Comparison of ENCODE assay signal across 22 cellular contexts in genomic region chr5:124395899-124396298, GRCh38.
DNase-seq lines count a peak whose midpoint lies in the region; TF ChIP-seq lines count a peak whose summit lies in the region.
"Had no signal": no experiment of that assay in that cellular context is flagged by ENCODE, and none has a peak within 500 bp of the region (broad histone marks: within the 10 kb centered on the region; RNA-seq: fewer than 3 reads in every experiment).

No MANE protein-coding gene starts in this region.

- H3K4me1 ChIP-seq in GM23248 (ENCODE audit: insufficient read depth), result no peaks in the 10 kb centered on the region
- H3K4me1 ChIP-seq: HAP-1, SJCRH30 had no signal

- no peaks in the 10 kb centered on the region for H3K9me2 ChIP-seq in GM23248 (ENCODE audit: insufficient read depth)

- peaks cover 71% of the 10 kb centered on the region for H3K4me1 Mint-ChIP-seq in brain

- WGBS in GM23248 (ENCODE audit: low coverage in 1 of 2, low lambda C conversion rate in 2 of 2, missing lambda C conversion rate in 2 of 2), 2 experiments, result 83 to 84% methylated on average over 5 of the region's 5 CpGs

- peak; percentile 39 for DNase-seq in inferior parietal cortex (ENCODE audit: extremely low spot score)
- peak; percentile 62 for DNase-seq in pons (ENCODE audit: low spot score)
- no peak for DNase-seq in middle frontal gyrus (ENCODE audit: extremely low spot score, low spot score)
- DNase-seq in GM23248, result no peak
- no peak for DNase-seq in NCI-H1436 treated with DMSO at 0.1 percent for 48 hours (lab: John Stamatoyannopoulos, UW)
- no peak for DNase-seq in amygdala (lab: John Stamatoyannopoulos, UW)
- DNase-seq: CD4-positive, alpha-beta T cell; GOT3; HFFc6; Karpas-422; NCI-H1436; NCI-H187 treated with DMSO at 0.1 percent for 48 hours; NCI-H2107; NCI-H446; NCI-H524 treated with DMSO at 0.1 percent for 48 hours; NCI-H774; NK-92 treated with Interleukin-12 subunit alpha and Interleukin-12 subunit beta, amount 100 ng/mL, for 24 hours; PC-9 had no signal

- H4K20me1 ChIP-seq in GM23248 (ENCODE audit: insufficient read depth), result no peaks in the 10 kb centered on the region
- H4K20me1 ChIP-seq: BLaER1 treated with 17β-estradiol and CSF1 and Interleukin-3, amounts not matched to agents 10 nM and 100 nM had no signal

- peak overlapping the region in 4 of 5 experiments; percentile 24 to 98 (median 84) for H3K27ac Mint-ChIP-seq in brain
- H3K27ac Mint-ChIP-seq: CD4-positive, alpha-beta T cell; HFFc6 had no signal

- no peak for TF ChIP-seq CTCF in brain (conservative IDR thresholded peaks at IDR 0.05)

- H3K4me3 ChIP-seq in GM23248, result no peak overlapping the region
- H3K4me3 ChIP-seq: BLaER1 treated with 17β-estradiol and CSF1 and Interleukin-3, amounts not matched to agents 10 nM and 100 nM; HAP-1; PC-9 had no signal

- peaks cover 2% of the 10 kb centered on the region for H3K36me3 Mint-ChIP-seq in brain

- H3K27me3 Mint-ChIP-seq in brain, result no peaks in the 10 kb centered on the region
- H3K27me3 Mint-ChIP-seq: CD4-positive, alpha-beta T cell had no signal

- no peak overlapping the region for H3K4me3 Mint-ChIP-seq in brain
- H3K4me3 Mint-ChIP-seq: CD4-positive, alpha-beta T cell; HFFc6 had no signal

- no peaks in the 10 kb centered on the region for H3K79me2 ChIP-seq in GM23248 (ENCODE audit: insufficient read depth)

- H3K4me2 ChIP-seq in GM23248 (ENCODE audit: unreplicated experiment), result no peak overlapping the region
- H3K4me2 ChIP-seq: BLaER1 treated with 17β-estradiol and CSF1 and Interleukin-3, amounts not matched to agents 10 nM and 100 nM; PC-9 had no signal

- H3K27ac ChIP-seq in GM23248, result no peak overlapping the region
- H3K27ac ChIP-seq: BLaER1 treated with 17β-estradiol and CSF1 and Interleukin-3, amounts not matched to agents 10 nM and 100 nM; PC-9; SJCRH30 had no signal

- H3K36me3 ChIP-seq in GM23248 (ENCODE audit: low read depth), result no peaks in the 10 kb centered on the region
- H3K36me3 ChIP-seq: BLaER1 treated with 17β-estradiol and CSF1 and Interleukin-3, amounts not matched to agents 10 nM and 100 nM; HAP-1; SJCRH30 had no signal

- H3K9me3 ChIP-seq in GM23248 (ENCODE audit: low read depth), result no peaks in the 10 kb centered on the region
- H3K9me3 ChIP-seq: HAP-1, SJCRH30 had no signal

- in situ Hi-C loops in GM23248 (cut with MboI), result no loop called here

- H3F3A ChIP-seq in GM23248 (ENCODE audit: insufficient read depth), result no peaks in the 10 kb centered on the region

- peaks cover 13% of the 10 kb centered on the region for H3K27me3 ChIP-seq in GM23248 (replicated peaks; ENCODE audit: insufficient read depth)
- H3K27me3 ChIP-seq: BLaER1 treated with 17β-estradiol and CSF1 and Interleukin-3, amounts not matched to agents 10 nM and 100 nM; SJCRH30 had no signal

- no peak overlapping the region for H2AFZ ChIP-seq in GM23248
- H2AFZ ChIP-seq: PC-9 had no signal

- peaks cover 4 to 13% (median 8%) of the 10 kb centered on the region in 5 experiments for H3K9me3 Mint-ChIP-seq in brain

- no peak overlapping the region for H3K9ac ChIP-seq in GM23248
- H3K9ac ChIP-seq: BLaER1 treated with 17β-estradiol and CSF1 and Interleukin-3, amounts not matched to agents 10 nM and 100 nM had no signal

Comparison
In these comparisons a context has a peak if more than half of its experiments do, and no peak if none do; other contexts are left out.
1. DNase-seq: peak in inferior parietal cortex (single experiment) and pons (single experiment); none in middle frontal gyrus (single experiment), GM23248 (single experiment), NCI-H1436 treated with DMSO at 0.1 percent for 48 hours (single experiment) and amygdala (0 of 56).